In the genomic region with DNA sequence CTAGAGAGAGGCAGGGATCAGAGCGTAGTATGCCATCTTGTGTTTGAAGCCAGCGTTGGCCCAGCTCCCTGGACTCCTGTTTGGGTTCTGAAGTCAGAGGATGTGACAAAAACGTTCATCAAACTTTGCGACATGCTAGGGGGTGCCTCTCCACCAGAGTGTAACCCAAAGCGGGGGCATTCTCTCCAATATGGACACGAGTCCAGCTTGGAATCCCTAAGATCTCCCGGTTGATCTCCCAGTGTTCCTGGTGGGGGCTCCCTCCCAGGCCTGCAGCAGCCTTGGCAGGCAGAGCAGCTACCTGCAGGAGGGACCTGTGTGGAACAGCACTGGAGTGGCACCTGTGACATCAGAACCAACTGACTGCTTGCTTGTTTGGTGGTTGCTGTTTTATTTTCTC, we compare ENCODE assay signal across 28 cellular contexts.
"Had no signal": no experiment of that assay in that cellular context is flagged by ENCODE, and none has a peak within 500 bp of the region (broad histone marks: within the 10 kb centered on the region; RNA-seq: fewer than 3 reads in every experiment).

No MANE protein-coding gene starts in this region.

- H3K27ac ChIP-seq: gastrocnemius medialis, heart right ventricle, neural progenitor cell, ovary, psoas muscle, testis, upper lobe of left lung had no signal

- H3K9ac ChIP-seq: neural progenitor cell had no signal

- H3K9me3 Mint-ChIP-seq: activated naive CD8-positive, alpha-beta T cell treated with anti-CD3 and anti-CD28 coated beads, Interleukin-2, amount 10 ng/mL, durations not matched to agents 7 days and 5 days; activated T-helper 17 cell treated with anti-CD3 and anti-CD28 coated beads, Interleukin-2, amount 50 U/mL, for 72 hours had no signal

- H3K27ac Mint-ChIP-seq: activated CD4-positive, alpha-beta memory T cell treated with anti-CD3 and anti-CD28 coated beads, Interleukin-2, amount 10 ng/mL, durations not matched to agents 7 days and 5 days; activated CD8-positive, alpha-beta memory T cell treated with anti-CD3 and anti-CD28 coated beads, Interleukin-2, amount 10 ng/mL, durations not matched to agents 7 days and 5 days; activated naive CD8-positive, alpha-beta T cell treated with anti-CD3 and anti-CD28 coated beads, Interleukin-2, amount 10 ng/mL, durations not matched to agents 7 days and 5 days; activated T-helper 17 cell treated with anti-CD3 and anti-CD28 coated beads, Interleukin-2, amount 50 U/mL, for 72 hours; naive thymus-derived CD4-positive, alpha-beta T cell; neural progenitor cell; stimulated activated effector memory CD8-positive, alpha-beta T cell treated with anti-CD3 and anti-CD28 coated beads, Interleukin-12 subunit alpha, Interleukin-12 subunit beta, amount 100 ng/mL, for 72 hours had no signal

- H3K27me3 ChIP-seq: dorsolateral prefrontal cortex, gastrocnemius medialis, heart right ventricle, neural progenitor cell, ovary, testis, upper lobe of left lung had no signal

- ATAC-seq: activated CD8-positive, alpha-beta memory T cell treated with anti-CD3 and anti-CD28 coated beads, Interleukin-2, amount 10 ng/mL, durations not matched to agents 7 days and 5 days; activated T-helper 17 cell treated with anti-CD3 and anti-CD28 coated beads, Interleukin-2, amount 50 U/mL, for 72 hours; gastrocnemius medialis; heart right ventricle; left ventricle myocardium superior; naive thymus-derived CD4-positive, alpha-beta T cell; psoas muscle; right cardiac atrium; stimulated activated effector memory CD8-positive, alpha-beta T cell treated with anti-CD3 and anti-CD28 coated beads, Interleukin-12 subunit alpha, Interleukin-12 subunit beta, amount 100 ng/mL, for 72 hours had no signal

- H3K4me3 Mint-ChIP-seq: activated CD4-positive, alpha-beta memory T cell treated with anti-CD3 and anti-CD28 coated beads, Interleukin-2, amount 10 ng/mL, durations not matched to agents 7 days and 5 days; activated CD8-positive, alpha-beta memory T cell treated with anti-CD3 and anti-CD28 coated beads, Interleukin-2, amount 10 ng/mL, durations not matched to agents 7 days and 5 days; activated naive CD8-positive, alpha-beta T cell treated with anti-CD3 and anti-CD28 coated beads, Interleukin-2, amount 10 ng/mL, durations not matched to agents 7 days and 5 days; activated T-helper 17 cell treated with anti-CD3 and anti-CD28 coated beads, Interleukin-2, amount 50 U/mL, for 72 hours; brain; naive thymus-derived CD4-positive, alpha-beta T cell; neural progenitor cell; stimulated activated effector memory CD8-positive, alpha-beta T cell treated with anti-CD3 and anti-CD28 coated beads, Interleukin-12 subunit alpha, Interleukin-12 subunit beta, amount 100 ng/mL, for 72 hours had no signal

- H3K27me3 Mint-ChIP-seq: activated CD4-positive, alpha-beta memory T cell treated with anti-CD3 and anti-CD28 coated beads, Interleukin-2, amount 10 ng/mL, durations not matched to agents 7 days and 5 days; activated CD8-positive, alpha-beta memory T cell treated with anti-CD3 and anti-CD28 coated beads, Interleukin-2, amount 10 ng/mL, durations not matched to agents 7 days and 5 days; activated naive CD8-positive, alpha-beta T cell treated with anti-CD3 and anti-CD28 coated beads, Interleukin-2, amount 10 ng/mL, durations not matched to agents 7 days and 5 days had no signal

- H3K4me1 Mint-ChIP-seq: activated CD4-positive, alpha-beta memory T cell treated with anti-CD3 and anti-CD28 coated beads, Interleukin-2, amount 10 ng/mL, durations not matched to agents 7 days and 5 days; activated CD8-positive, alpha-beta memory T cell treated with anti-CD3 and anti-CD28 coated beads, Interleukin-2, amount 10 ng/mL, durations not matched to agents 7 days and 5 days; activated naive CD8-positive, alpha-beta T cell treated with anti-CD3 and anti-CD28 coated beads, Interleukin-2, amount 10 ng/mL, durations not matched to agents 7 days and 5 days; activated T-helper 17 cell treated with anti-CD3 and anti-CD28 coated beads, Interleukin-2, amount 50 U/mL, for 72 hours had no signal

- H3K36me3 ChIP-seq: gastrocnemius medialis, heart right ventricle, neural progenitor cell, ovary, upper lobe of left lung had no signal

- H3K9me3 ChIP-seq: gastrocnemius medialis, heart right ventricle, ovary, psoas muscle, testis, upper lobe of left lung had no signal

- H2AFZ ChIP-seq: neural progenitor cell had no signal

- DNase-seq: activated CD4-positive, alpha-beta memory T cell treated with anti-CD3 and anti-CD28 coated beads, Interleukin-2, amount 10 ng/mL, durations not matched to agents 7 days and 5 days; activated CD4-positive, alpha-beta T cell treated with anti-CD3 and anti-CD28 coated beads for 48 hours; activated CD4-positive, CD25-positive, alpha-beta regulatory T cell; activated CD8-positive, alpha-beta memory T cell treated with anti-CD3 and anti-CD28 coated beads, Interleukin-2, amount 10 ng/mL, durations not matched to agents 7 days and 5 days; activated naive CD4-positive, alpha-beta T cell treated with Interleukin-2 at 50 U/mL for 16 hours; activated naive CD8-positive, alpha-beta T cell treated with anti-CD3 and anti-CD28 coated beads, Interleukin-2, amount 10 ng/mL, durations not matched to agents 7 days and 5 days; activated T-cell treated with anti-CD3 and anti-CD28 coated beads, Interleukin-2, amount 50 U/mL, for 1 hour; amygdala; central memory CD4-positive, alpha-beta T cell; dorsolateral prefrontal cortex; erythroblast; gastrocnemius medialis; heart right ventricle; kidney glomerular epithelial cell; left ventricle myocardium superior; naive thymus-derived CD4-positive, alpha-beta T cell; ovary; psoas muscle; right cardiac atrium; stimulated activated CD4-positive, alpha-beta T cell treated with anti-CD3 and anti-CD28 coated beads, Interleukin-4, amount 100 ng/mL, for 24 hours; T1000; testis; upper lobe of left lung had no signal

- H3K4me3 ChIP-seq: dorsolateral prefrontal cortex, gastrocnemius medialis, heart right ventricle, neural progenitor cell, ovary, psoas muscle, skin epidermis, testis, upper lobe of left lung had no signal

- H3K4me2 ChIP-seq: neural progenitor cell had no signal

- H3K36me3 Mint-ChIP-seq: activated CD8-positive, alpha-beta memory T cell treated with anti-CD3 and anti-CD28 coated beads, Interleukin-2, amount 10 ng/mL, durations not matched to agents 7 days and 5 days; activated naive CD8-positive, alpha-beta T cell treated with anti-CD3 and anti-CD28 coated beads, Interleukin-2, amount 10 ng/mL, durations not matched to agents 7 days and 5 days; brain; naive thymus-derived CD4-positive, alpha-beta T cell; neural progenitor cell; stimulated activated effector memory CD8-positive, alpha-beta T cell treated with anti-CD3 and anti-CD28 coated beads, Interleukin-12 subunit alpha, Interleukin-12 subunit beta, amount 100 ng/mL, for 72 hours had no signal
